8 cellular contexts compared by ENCODE assay signal in genomic region chrX:110418220-110418856, GRCh38. TPM values are rescaled to one million over a fixed set of nuclear protein-coding genes. Genes with fewer than 3 reads are reported as not detected.
DNase-seq lines count a peak whose midpoint lies in the region; ATAC-seq and TF ChIP-seq lines count a peak whose summit lies in the region.

No MANE protein-coding gene starts in this region.

- intact Hi-C loops in Right ventricle myocardium inferior (cut with DNase I): no loop called here
- intact Hi-C loops in left cardiac atrium (cut with DNase I): no loop called here

- no peaks in the 10 kb centered on the region for H3K4me1 ChIP-seq in right atrium auricular region
- H3K4me1 ChIP-seq in tibial nerve: peaks cover 0 to 9% (median 0%) of the 10 kb centered on the region in 4 donors

- in situ Hi-C loops in SK-MEL-5 (cut with HindIII; ENCODE audit: low pct_unique_long_range_greater_than_20kb, low sequenced_read_pairs): no loop called here

- H3K36me3 ChIP-seq in right atrium auricular region (no peaks in the 10 kb centered on the region), tibial nerve (no peaks in the 10 kb centered on the region)

- no peaks in the 10 kb centered on the region for H3K27me3 ChIP-seq in right atrium auricular region
- peaks cover 0 to 26% of the 10 kb centered on the region in 2 donors for H3K27me3 ChIP-seq in tibial nerve

- H3K4me3 Mint-ChIP-seq in activated naive CD8-positive, alpha-beta T cell treated with anti-CD3 and anti-CD28 coated beads for 36 hours: no peak overlapping the region

- no peak for TF ChIP-seq EP300 in tibial nerve (IDR thresholded peaks at IDR 0.05)

- H3K27me3 Mint-ChIP-seq in activated naive CD8-positive, alpha-beta T cell treated with anti-CD3 and anti-CD28 coated beads for 36 hours: peaks cover 4% of the 10 kb centered on the region

- no peak overlapping the region for H3K27ac Mint-ChIP-seq in activated naive CD8-positive, alpha-beta T cell treated with anti-CD3 and anti-CD28 coated beads for 36 hours

- TF ChIP-seq CTCF in right atrium auricular region (IDR thresholded peaks at IDR 0.05) (peak in 1 of 2 donors; percentile 34), tibial nerve (IDR thresholded peaks at IDR 0.05) (peak; percentile 4 to 47 (median 29))

- DNase-seq in Right ventricle myocardium inferior (ENCODE audit: missing footprints): no peak
- DNase-seq in right atrium auricular region (ENCODE audit: low spot score): no peak
- peak; percentile 72 for DNase-seq in SK-MEL-5 (ENCODE audit: low read depth, low spot score)
- peak; percentile 23 for DNase-seq in left cardiac atrium
- DNase-seq in tibial nerve (ENCODE audit: low spot score in 2 of 2): peak in 1 of 2 donors; percentile 6
- no peak for DNase-seq in activated naive CD8-positive, alpha-beta T cell treated with anti-CD3 and anti-CD28 coated beads for 36 hours

- H3K4me3 ChIP-seq in right atrium auricular region (no peak overlapping the region), tibial nerve (no peak overlapping the region)

- ATAC-seq in Right ventricle myocardium inferior (peak; percentile 61), left cardiac atrium (peak; percentile 42 to 57), HG03457 (IDR thresholded peaks at IDR 0.05; ENCODE audit: unreplicated experiment) (no peak), HG03565 (IDR thresholded peaks at IDR 0.05; ENCODE audit: unreplicated experiment) (no peak)

- H3K36me3 Mint-ChIP-seq in activated naive CD8-positive, alpha-beta T cell treated with anti-CD3 and anti-CD28 coated beads for 36 hours: no peaks in the 10 kb centered on the region

- WGBS in tibial nerve, 2 donors: 14 to 43% methylated on average over 12 to 13 of the region's 13 CpGs

- H3K27ac ChIP-seq in right atrium auricular region: no peak overlapping the region
- H3K27ac ChIP-seq in tibial nerve: no peak overlapping the region

- H3K9me3 ChIP-seq in right atrium auricular region (no peaks in the 10 kb centered on the region), tibial nerve (no peaks in the 10 kb centered on the region)

- H3K9me3 Mint-ChIP-seq in activated naive CD8-positive, alpha-beta T cell treated with anti-CD3 and anti-CD28 coated beads for 36 hours: no peaks in the 10 kb centered on the region

- no peaks in the 10 kb centered on the region for H3K4me1 Mint-ChIP-seq in activated naive CD8-positive, alpha-beta T cell treated with anti-CD3 and anti-CD28 coated beads for 36 hours

- no peak for TF ChIP-seq POLR2A in tibial nerve (IDR thresholded peaks at IDR 0.05)

RNA-seq across cellular contexts. Expression of gene RTL9, which starts 59.7 kb away (rescaled TPM):
- total RNA-seq in Right ventricle myocardium inferior (0.38 TPM), right atrium auricular region (under 1 TPM; 0.41 to 0.67 TPM), left cardiac atrium (under 1 TPM; 0.15 to 0.63 TPM), tibial nerve (under 1 TPM in 1 of 4 donors, not detected in 3; 0.21 TPM)
- 0.13 and 0.35 TPM in 2 replicates for total RNA-seq in SK-MEL-5 (2014; rRNA removed; shearing (Covaris generic))
- polyA plus RNA-seq in SK-MEL-5 (2015; cell fraction: cytosol; rRNA removed): 0.38 and 0.45 TPM in 2 replicates
- polyA plus RNA-seq in SK-MEL-5 (2015; cell fraction: nucleus; rRNA removed): 1.4 and 3.3 TPM in 2 replicates
- total RNA-seq in activated naive CD8-positive, alpha-beta T cell treated with anti-CD3 and anti-CD28 coated beads for 36 hours: not detected

Comparison
In these comparisons a context has a peak if more than half of its experiments do, and no peak if none do; other contexts are left out.
1. DNase-seq: peak in SK-MEL-5 (single experiment) and left cardiac atrium (single experiment); none in Right ventricle myocardium inferior (single experiment), right atrium auricular region (single experiment) and activated naive CD8-positive, alpha-beta T cell treated with anti-CD3 and anti-CD28 coated beads for 36 hours (single experiment).
2. ATAC-seq: peak in Right ventricle myocardium inferior (single experiment) and left cardiac atrium (2 of 2); none in HG03457 (single experiment) and HG03565 (single experiment).